12 cellular contexts compared by ENCODE assay signal in genomic region chr9:121298016-121298538, GRCh38. TPM values are rescaled to one million over a fixed set of nuclear protein-coding genes. Genes with fewer than 3 reads are reported as not detected.
DNase-seq lines count a peak whose midpoint lies in the region; ATAC-seq and TF ChIP-seq lines count a peak whose summit lies in the region.
"Had no signal": no experiment of that assay in that cellular context is flagged by ENCODE, and none has a peak within 500 bp of the region (broad histone marks: within the 10 kb centered on the region; RNA-seq: fewer than 3 reads in every experiment).

No MANE protein-coding gene starts in this region.

- H3K27me3 ChIP-seq in GM23338 (ENCODE audit: insufficient read depth) (peaks cover 26% of the 10 kb centered on the region), spleen (replicated peaks in 1 of 7) (peaks cover 0 to 10% (median 0%) of the 10 kb centered on the region in 7 donors)

- intact Hi-C loops in spleen (cut with DNase I; ENCODE audit: low total_unique reads) = no loop called here

- no peak for TF ChIP-seq POLR2A in spleen (IDR thresholded peaks at IDR 0.05)

- H3K9me3 Mint-ChIP-seq in GM23338 (no peaks in the 10 kb centered on the region), memory B cell (no peaks in the 10 kb centered on the region)
- no peaks in the 10 kb centered on the region for H3K9me3 Mint-ChIP-seq in central memory CD8-positive, alpha-beta T cell
- H3K9me3 Mint-ChIP-seq in activated CD8-positive, alpha-beta memory T cell treated with anti-CD3 and anti-CD28 coated beads, Interleukin-2, amount 10 ng/mL, durations not matched to agents 7 days and 5 days (ENCODE audit: low read depth) = no peaks in the 10 kb centered on the region

- no peaks in the 10 kb centered on the region for H3K79me2 ChIP-seq in GM23338 (replicated peaks; ENCODE audit: insufficient read depth)

- H3K4me3 Mint-ChIP-seq in GM23338 = no peak overlapping the region
- peak overlapping the region; percentile 66 for H3K4me3 Mint-ChIP-seq in central memory CD8-positive, alpha-beta T cell
- peak overlapping the region; percentile 81 for H3K4me3 Mint-ChIP-seq in memory B cell
- no peak overlapping the region for H3K4me3 Mint-ChIP-seq in activated CD8-positive, alpha-beta memory T cell treated with anti-CD3 and anti-CD28 coated beads, Interleukin-2, amount 10 ng/mL, durations not matched to agents 7 days and 5 days

- ATAC-seq in GM23338 = peak; percentile 12
- ATAC-seq in central memory CD8-positive, alpha-beta T cell (replicated peaks; ENCODE audit: extremely low read depth, poor library complexity, severe bottlenecking) = no peak
- no peak for ATAC-seq in memory B cell (ENCODE audit: low read depth)
- ATAC-seq in GM21529 (IDR thresholded peaks at IDR 0.05; ENCODE audit: unreplicated experiment) = no peak
- no peak for ATAC-seq in activated CD8-positive, alpha-beta memory T cell treated with anti-CD3 and anti-CD28 coated beads, Interleukin-2, amount 10 ng/mL, durations not matched to agents 7 days and 5 days
- no peak for ATAC-seq in HG03378 (IDR thresholded peaks at IDR 0.05; ENCODE audit: unreplicated experiment)
- ATAC-seq: activated CD4-positive, CD25-positive, alpha-beta regulatory T cell treated with anti-CD3 and anti-CD28 coated beads, Interleukin-2, amount 50 U/mL, for 24 hours had no signal

- H3K9me2 ChIP-seq in GM23338 (ENCODE audit: insufficient read depth) = no peaks in the 10 kb centered on the region

- H3K4me1 Mint-ChIP-seq in GM23338 (peaks cover 25% of the 10 kb centered on the region), memory B cell (peaks cover 23% of the 10 kb centered on the region)
- H3K4me1 Mint-ChIP-seq in central memory CD8-positive, alpha-beta T cell = peaks cover 19% of the 10 kb centered on the region
- peaks cover 15% of the 10 kb centered on the region for H3K4me1 Mint-ChIP-seq in activated CD8-positive, alpha-beta memory T cell treated with anti-CD3 and anti-CD28 coated beads, Interleukin-2, amount 10 ng/mL, durations not matched to agents 7 days and 5 days

- H3K27me3 Mint-ChIP-seq in GM23338 (ENCODE audit: insufficient read depth, low read depth, poor library complexity) = peaks cover 14% of the 10 kb centered on the region
- H3K27me3 Mint-ChIP-seq in central memory CD8-positive, alpha-beta T cell = peaks cover 28% of the 10 kb centered on the region
- no peaks in the 10 kb centered on the region for H3K27me3 Mint-ChIP-seq in memory B cell
- H3K27me3 Mint-ChIP-seq in activated CD8-positive, alpha-beta memory T cell treated with anti-CD3 and anti-CD28 coated beads, Interleukin-2, amount 10 ng/mL, durations not matched to agents 7 days and 5 days = peaks cover 24% of the 10 kb centered on the region

- H3K36me3 Mint-ChIP-seq in GM23338 (ENCODE audit: low read depth) (peaks cover 7% of the 10 kb centered on the region; the same call in 1 of the 3 replicates), memory B cell (no peaks in the 10 kb centered on the region)
- H3K36me3 Mint-ChIP-seq in central memory CD8-positive, alpha-beta T cell (ENCODE audit: insufficient read depth) = no peaks in the 10 kb centered on the region
- H3K36me3 Mint-ChIP-seq in activated CD8-positive, alpha-beta memory T cell treated with anti-CD3 and anti-CD28 coated beads, Interleukin-2, amount 10 ng/mL, durations not matched to agents 7 days and 5 days = peaks cover 1% of the 10 kb centered on the region

- peak; percentile 25 for DNase-seq in GM23338 (ENCODE audit: low spot score)
- no peak for DNase-seq in central memory CD8-positive, alpha-beta T cell (ENCODE audit: low spot score in 2 of 2)
- no peak for DNase-seq in memory B cell (ENCODE audit: low spot score in 2 of 2)
- no peak for DNase-seq in spleen
- DNase-seq in iPS-NIHi7 (ENCODE audit: extremely low spot score) = no peak
- no peak for DNase-seq in activated CD8-positive, alpha-beta memory T cell treated with anti-CD3 and anti-CD28 coated beads, Interleukin-2, amount 10 ng/mL, durations not matched to agents 7 days and 5 days
- DNase-seq: activated effector memory CD4-positive, alpha-beta T cell treated with Interleukin-2 at 50 U/mL for 16 hours; NCI-H1048; NCI-H524 treated with DMSO at 0.1 percent for 48 hours had no signal

- H3K27ac ChIP-seq in GM23338 (ENCODE audit: low read depth) = no peak overlapping the region
- peak overlapping the region in 7 of 8 donors; percentile 48 to 76 (median 73) for H3K27ac ChIP-seq in spleen

- CTCF ChIA-PET in activated CD8-positive, alpha-beta memory T cell treated with anti-CD3 and anti-CD28 coated beads, Interleukin-2, amount 10 ng/mL, durations not matched to agents 7 days and 5 days (lab: Charles Lee) = interaction anchor here (1.3 kb wide), 1 partner anchor 101 kb away, joined by 3 read pairs; no protein-coding TSS in a partner anchor

- H3K4me2 ChIP-seq in GM23338 = peak overlapping the region; percentile 94

- no peak overlapping the region for H2AFZ ChIP-seq in GM23338

- H3K27ac Mint-ChIP-seq in GM23338 (no peak overlapping the region), memory B cell (peak overlapping the region; percentile 93)
- H3K27ac Mint-ChIP-seq in central memory CD8-positive, alpha-beta T cell (ENCODE audit: low read depth) = no peak overlapping the region
- H3K27ac Mint-ChIP-seq in activated CD8-positive, alpha-beta memory T cell treated with anti-CD3 and anti-CD28 coated beads, Interleukin-2, amount 10 ng/mL, durations not matched to agents 7 days and 5 days = no peak overlapping the region

- no peaks in the 10 kb centered on the region for H3K9me3 ChIP-seq in spleen

- no peaks in the 10 kb centered on the region; the same call in 1 of the 2 replicates for H4K20me1 ChIP-seq in GM23338 (replicated peaks; ENCODE audit: insufficient read depth)

- H3K4me1 ChIP-seq in GM23338 (ENCODE audit: insufficient read depth) = peaks cover 16% of the 10 kb centered on the region
- H3K4me1 ChIP-seq in spleen = peaks cover 23 to 83% (median 56%) of the 10 kb centered on the region in 6 donors

- TF ChIP-seq CTCF in GM23338 (conservative IDR thresholded peaks at IDR 0.05; ENCODE audit: low read depth in 2 of 2) (peak in 1 of 2 experiments; percentile 18; a peak in 2 of 4 replicates), spleen (IDR thresholded peaks at IDR 0.05 in 8 of 11, conservative IDR thresholded peaks at IDR 0.05 in 3 of 11) (no peak)

- H3K36me3 ChIP-seq in GM23338 (ENCODE audit: insufficient read depth) (no peaks in the 10 kb centered on the region), spleen (peaks cover 0 to 44% (median 9%) of the 10 kb centered on the region in 6 donors)

- WGBS in spleen, 5 donors = 85 to 92% (median 87%) methylated on average over 7 of the region's 7 CpGs

- H3F3A ChIP-seq in GM23338 (replicated peaks; ENCODE audit: low read depth) = 0 out of 2 replicates have a peak, but pooled peaks cover 8% of the 10 kb centered on the region

- H3K4me3 ChIP-seq in GM23338 (0 out of 2 replicates have a peak overlapping the region, but pooled peaks have one; percentile 10), spleen (no peak overlapping the region)

TF ChIP-seq in GM23338, 12 proteins besides CTCF, POLR2A, EP300 and RAD21 (continues in another document):
- TF ChIP-seq REST (IDR thresholded peaks at IDR 0.05; ENCODE audit: unreplicated experiment) = no peak
- TF ChIP-seq ZNF114 (CRISPR knock-in tag; IDR thresholded peaks at IDR 0.05) = no peak
- no peak for TF ChIP-seq STAT1 (IDR thresholded peaks at IDR 0.05; ENCODE audit: unreplicated experiment)
- no peak for TF ChIP-seq POLR2AphosphoS5 (IDR thresholded peaks at IDR 0.05; ENCODE audit: low read depth)
- no peak for TF ChIP-seq ETS1 (IDR thresholded peaks at IDR 0.05)

RNA-seq across cellular contexts. Expression of gene GSN, which starts 30.1 kb away (rescaled TPM):
- total RNA-seq in GM23338 (2014; rRNA removed; shearing (Covaris generic)) = 85.7 and 101 TPM in 2 replicates
- polyA plus RNA-seq in GM23338 (2016; fragmentation: Nextera tagmentation; extraction: Ambion mirVana) = 30.2 and 38.3 TPM in 2 replicates
- 100 to 1,000 TPM; 165 to 432 (median 263) TPM for total RNA-seq in spleen
- 100 to 1,000 TPM; 115 to 252 (median 122) TPM for polyA plus RNA-seq in spleen
- total RNA-seq in activated CD8-positive, alpha-beta memory T cell treated with anti-CD3 and anti-CD28 coated beads, Interleukin-2, amount 10 ng/mL, durations not matched to agents 7 days and 5 days = 1 to 10 TPM; 3.2 to 8.0 TPM

Comparison
In these comparisons a context has a peak if more than half of its experiments do, and no peak if none do; other contexts are left out.
1. H3K4me3 Mint-ChIP-seq: peak in central memory CD8-positive, alpha-beta T cell (single experiment) and memory B cell (single experiment); none in GM23338 (single experiment) and activated CD8-positive, alpha-beta memory T cell treated with anti-CD3 and anti-CD28 coated beads, Interleukin-2, amount 10 ng/mL, durations not matched to agents 7 days and 5 days (single experiment).